Comparison of ENCODE assay signal across 12 cellular contexts in the genomic region with DNA sequence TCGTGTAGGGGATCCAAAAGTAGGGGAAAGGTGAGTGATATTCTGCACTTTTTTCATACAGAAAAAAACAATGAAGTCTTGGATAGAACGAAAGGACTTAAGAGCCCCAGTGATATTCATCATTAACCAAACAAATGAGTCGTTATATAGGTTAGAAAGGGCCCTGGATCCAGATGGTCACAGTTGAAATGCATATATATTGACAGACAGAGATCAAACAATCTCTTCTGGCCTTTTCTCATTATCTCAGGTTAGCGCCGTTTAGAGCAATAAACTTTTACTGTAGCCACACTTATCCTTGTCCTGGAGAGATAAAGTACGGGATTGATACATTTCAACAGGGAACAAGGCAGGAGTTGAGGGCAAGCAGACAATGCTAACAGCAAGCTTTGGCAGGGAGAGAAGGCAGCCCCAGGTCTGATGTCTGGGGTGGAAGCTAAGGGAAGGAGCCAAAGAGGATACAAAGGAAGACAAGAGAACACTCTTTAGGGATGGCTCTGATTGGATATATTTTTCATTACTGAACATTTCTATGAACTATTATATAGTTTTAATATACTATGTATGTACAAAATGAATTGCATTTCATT.
DNase-seq lines count a peak whose midpoint lies in the region; ATAC-seq and TF ChIP-seq lines count a peak whose summit lies in the region.
"Had no signal": no experiment of that assay in that cellular context is flagged by ENCODE, and none has a peak within 500 bp of the region (broad histone marks: within the 10 kb centered on the region; RNA-seq: fewer than 3 reads in every experiment).

No MANE protein-coding gene starts in this region.

- peaks cover 11% of the 10 kb centered on the region for H3K4me1 Mint-ChIP-seq in type B pancreatic cell (ENCODE audit: unreplicated experiment)
- H3K4me1 Mint-ChIP-seq: CD4-positive, CD25-positive, alpha-beta regulatory T cell had no signal

- no peak overlapping the region for H3K27ac Mint-ChIP-seq in type B pancreatic cell
- H3K27ac Mint-ChIP-seq: CD4-positive, CD25-positive, alpha-beta regulatory T cell had no signal

- H3K27me3 Mint-ChIP-seq in type B pancreatic cell: no peaks in the 10 kb centered on the region

- H3K9me3 Mint-ChIP-seq in type B pancreatic cell: no peaks in the 10 kb centered on the region
- H3K9me3 Mint-ChIP-seq: CD4-positive, CD25-positive, alpha-beta regulatory T cell had no signal

- H3K36me3 Mint-ChIP-seq in type B pancreatic cell: no peaks in the 10 kb centered on the region
- H3K36me3 Mint-ChIP-seq: CD4-positive, CD25-positive, alpha-beta regulatory T cell had no signal

- TF ChIP-seq CTCF in type B pancreatic cell (conservative IDR thresholded peaks at IDR 0.05): no peak

- intact Hi-C loops in Right ventricle myocardium inferior (cut with DNase I): no loop called here
- intact Hi-C loops in cardiac septum (cut with DNase I): no loop called here
- intact Hi-C loops in left colon (cut with DNase I, micrococcal nuclease): no loop called here

- peak overlapping the region; percentile 48 for H3K4me3 Mint-ChIP-seq in type B pancreatic cell
- H3K4me3 Mint-ChIP-seq: CD4-positive, CD25-positive, alpha-beta regulatory T cell had no signal

- ATAC-seq in Right ventricle myocardium inferior: peak; percentile 37
- peak; percentile 56 for ATAC-seq in left colon

- DNase-seq in Right ventricle myocardium inferior (ENCODE audit: missing footprints): no peak
- no peak for DNase-seq in cardiac septum (ENCODE audit: low spot score)
- peak; percentile 22 for DNase-seq in NCI-H69 (lab: John Stamatoyannopoulos, UW)
- DNase-seq in left colon: no peak
- DNase-seq in type B pancreatic cell (ENCODE audit: extremely low spot score, unreplicated experiment): no peak
- no peak for DNase-seq in GM19240 (ENCODE audit: insufficient read length, low spot score)
- DNase-seq in activated gamma-delta T cell (lab: John Stamatoyannopoulos, UW): no peak
- DNase-seq: CD4-positive, CD25-positive, alpha-beta regulatory T cell; DMS79; KBM-7; NCI-H1092; NCI-H446 treated with DMSO at 0.1 percent for 48 hours had no signal
